ENCODE assay signal across 8 cellular contexts in genomic region chr1:198669023-198669698, GRCh38. TPM values are rescaled to one million over a fixed set of nuclear protein-coding genes. Genes with fewer than 3 reads are reported as not detected.
DNase-seq lines count a peak whose midpoint lies in the region; ATAC-seq and TF ChIP-seq lines count a peak whose summit lies in the region.

No MANE protein-coding gene starts in this region.

- H3K9me3 ChIP-seq in colonic mucosa, result no peaks in the 10 kb centered on the region

- peak overlapping the region; percentile 41 for H3K4me3 Mint-ChIP-seq in activated CD4-positive, alpha-beta memory T cell treated with anti-CD3 and anti-CD28 coated beads, Interleukin-2, amount 10 ng/mL, durations not matched to agents 7 days and 5 days

- H3K36me3 ChIP-seq in kidney epithelial cell (ENCODE audit: control insufficient read depth, insufficient read depth, low read length), result no peaks in the 10 kb centered on the region
- H3K36me3 ChIP-seq in colonic mucosa, result no peaks in the 10 kb centered on the region

- no peak overlapping the region for H3K4me3 ChIP-seq in kidney epithelial cell (ENCODE audit: low read depth, low read length)
- H3K4me3 ChIP-seq in colonic mucosa, result no peak overlapping the region

- H3K27ac ChIP-seq in colonic mucosa, result no peak overlapping the region

- H3K27me3 Mint-ChIP-seq in activated CD4-positive, alpha-beta memory T cell treated with anti-CD3 and anti-CD28 coated beads, Interleukin-2, amount 10 ng/mL, durations not matched to agents 7 days and 5 days, result no peaks in the 10 kb centered on the region

- POLR2A ChIA-PET in activated CD4-positive, alpha-beta memory T cell treated with anti-CD3 and anti-CD28 coated beads, Interleukin-2, amount 10 ng/mL, durations not matched to agents 7 days and 5 days (lab: Charles Lee), result interaction anchor here (1.0 to 10.3 kb wide), 11 partner anchors 11 to 59 kb away, joined by 4 to 251 read pairs (median 12); partner anchors contain the start of gene PTPRC

- DNase-seq in ELR (ENCODE audit: low read depth), result peak; percentile 96
- peak; percentile 89 for DNase-seq in HS-5 (ENCODE audit: low read depth)
- DNase-seq in activated CD4-positive, alpha-beta memory T cell treated with anti-CD3 and anti-CD28 coated beads, Interleukin-2, amount 10 ng/mL, durations not matched to agents 7 days and 5 days, result peak; percentile 60
- DNase-seq in kidney epithelial cell (ENCODE audit: low read depth), result peak; percentile 88
- no peak for DNase-seq in NOMO-1 (lab: John Stamatoyannopoulos, UW; ENCODE audit: unreplicated experiment in 2 of 2)
- no peak for DNase-seq in GM19238 (ENCODE audit: insufficient read length, low spot score)
- no peak for DNase-seq in colonic mucosa

- H3K4me1 Mint-ChIP-seq in activated CD4-positive, alpha-beta memory T cell treated with anti-CD3 and anti-CD28 coated beads, Interleukin-2, amount 10 ng/mL, durations not matched to agents 7 days and 5 days, result peaks cover 88% of the 10 kb centered on the region

- no peak for TF ChIP-seq CTCF in kidney epithelial cell (IDR thresholded peaks at IDR 0.05; ENCODE audit: insufficient read depth, low read length, poor library complexity, severe bottlenecking)
- TF ChIP-seq CTCF in colonic mucosa (IDR thresholded peaks at IDR 0.05), result no peak

- H3K36me3 Mint-ChIP-seq in activated CD4-positive, alpha-beta memory T cell treated with anti-CD3 and anti-CD28 coated beads, Interleukin-2, amount 10 ng/mL, durations not matched to agents 7 days and 5 days (ENCODE audit: low read depth), result peaks cover 81% of the 10 kb centered on the region

- no peaks in the 10 kb centered on the region for H3K9me3 Mint-ChIP-seq in activated CD4-positive, alpha-beta memory T cell treated with anti-CD3 and anti-CD28 coated beads, Interleukin-2, amount 10 ng/mL, durations not matched to agents 7 days and 5 days

- no peak overlapping the region for H3K9ac ChIP-seq in colonic mucosa (ENCODE audit: low read depth in 2 of 2, low read length in 2 of 2)

- intact Hi-C loops in colonic mucosa (cut with DNase I), result no loop called here

- H3K27me3 ChIP-seq in kidney epithelial cell (ENCODE audit: control insufficient read depth, insufficient read depth, low read length) (no peaks in the 10 kb centered on the region), colonic mucosa (no peaks in the 10 kb centered on the region)

- no peaks in the 10 kb centered on the region for H3K4me1 ChIP-seq in colonic mucosa

- ATAC-seq in GM21526 (IDR thresholded peaks at IDR 0.05; ENCODE audit: low FRiP score, unreplicated experiment), result peak; percentile 74

- CTCF ChIA-PET in activated CD4-positive, alpha-beta memory T cell treated with anti-CD3 and anti-CD28 coated beads, Interleukin-2, amount 10 ng/mL, durations not matched to agents 7 days and 5 days (lab: Charles Lee), result interaction anchor here (0.6 to 6.2 kb wide), 7 partner anchors 9 to 577 kb away, joined by 3 to 33 read pairs (median 4); no protein-coding TSS in a partner anchor

- H3K27ac Mint-ChIP-seq in activated CD4-positive, alpha-beta memory T cell treated with anti-CD3 and anti-CD28 coated beads, Interleukin-2, amount 10 ng/mL, durations not matched to agents 7 days and 5 days, result peak overlapping the region; percentile 87

RNA-seq across cellular contexts. Expression of gene PTPRC, which starts 30.3 kb away (rescaled TPM):
- total RNA-seq in activated CD4-positive, alpha-beta memory T cell treated with anti-CD3 and anti-CD28 coated beads, Interleukin-2, amount 10 ng/mL, durations not matched to agents 7 days and 5 days, result 100 to 1,000 TPM; 724 to 731 TPM
- total RNA-seq in kidney epithelial cell (0.29 TPM in 1 of 2 replicates, not detected in the other), colonic mucosa (10 to 100 TPM; 11.2 to 18.7 TPM)

Comparison
In these comparisons a context has a peak if more than half of its experiments do, and no peak if none do; other contexts are left out.
1. DNase-seq: peak in ELR (single experiment), HS-5 (single experiment), activated CD4-positive, alpha-beta memory T cell treated with anti-CD3 and anti-CD28 coated beads, Interleukin-2, amount 10 ng/mL, durations not matched to agents 7 days and 5 days (single experiment) and kidney epithelial cell (single experiment); none in NOMO-1 (0 of 2), GM19238 (single experiment) and colonic mucosa (single experiment).
2. RNA of gene PTPRC, which starts 30.3 kb away (total RNA-seq): 724 to 731 TPM in activated CD4-positive, alpha-beta memory T cell treated with anti-CD3 and anti-CD28 coated beads, Interleukin-2, amount 10 ng/mL, durations not matched to agents 7 days and 5 days; 11.2 to 18.7 TPM in colonic mucosa and 0.29 TPM in kidney epithelial cell; every median in the first group is over 10 times any median in the second.